Comparison of ENCODE assay signal across 22 cellular contexts in genomic region chr1:218250492-218250891, GRCh38. TPM values are rescaled to one million over a fixed set of nuclear protein-coding genes. Genes with fewer than 3 reads are reported as not detected.
DNase-seq lines count a peak whose midpoint lies in the region; ATAC-seq and TF ChIP-seq lines count a peak whose summit lies in the region.
"Had no signal": no experiment of that assay in that cellular context is flagged by ENCODE, and none has a peak within 500 bp of the region (broad histone marks: within the 10 kb centered on the region; RNA-seq: fewer than 3 reads in every experiment).

No MANE protein-coding gene starts in this region.

- H4K20me1 ChIP-seq in neural progenitor cell (ENCODE audit: low read depth) (no peaks in the 10 kb centered on the region), Karpas-422 (ENCODE audit: insufficient read depth, low read depth, low read length) (no peaks in the 10 kb centered on the region)

- no peaks in the 10 kb centered on the region for H3K9me2 ChIP-seq in Karpas-422 (replicated peaks; ENCODE audit: insufficient read depth, low read length)

- H3K4me1 Mint-ChIP-seq in neural progenitor cell (peaks cover 4% of the 10 kb centered on the region), T-helper 17 cell (no peaks in the 10 kb centered on the region)
- H3K4me1 Mint-ChIP-seq: CD8-positive, alpha-beta memory T cell; central memory CD8-positive, alpha-beta T cell had no signal

- no peaks in the 10 kb centered on the region for H3K36me3 Mint-ChIP-seq in neural progenitor cell
- no peaks in the 10 kb centered on the region for H3K36me3 Mint-ChIP-seq in T-helper 17 cell (ENCODE audit: low read depth)
- H3K36me3 Mint-ChIP-seq: CD8-positive, alpha-beta memory T cell; stimulated activated naive B cell treated with anti-CD40 and anti-IgM and Interleukin-4, amounts not matched to agents 10 μg/mL and 1 μg/mL and 100 μg/mL, for 72 hours had no signal

- H3K9me3 ChIP-seq in neural progenitor cell (ENCODE audit: low read depth) (no peaks in the 10 kb centered on the region), Karpas-422 (ENCODE audit: low read length) (no peaks in the 10 kb centered on the region), T-helper 17 cell (ENCODE audit: control insufficient read depth, low read length, poor library complexity, severe bottlenecking) (no peaks in the 10 kb centered on the region)
- H3K9me3 ChIP-seq: gastroesophageal sphincter, testis had no signal

- H2AFZ ChIP-seq in neural progenitor cell (replicated peaks), result no peak overlapping the region
- H2AFZ ChIP-seq in Karpas-422 (ENCODE audit: low read length), result no peak overlapping the region
- H2AFZ ChIP-seq: GM23248 had no signal

- H3K27ac ChIP-seq in neural progenitor cell (no peak overlapping the region), Karpas-422 (ENCODE audit: low read length) (no peak overlapping the region)
- H3K27ac ChIP-seq: epithelial cell of prostate, gastroesophageal sphincter, GM23248, skin epidermis, testis had no signal

- TF ChIP-seq CTCF in LNCAP (IDR thresholded peaks at IDR 0.05) (peak; percentile 41; the same call in 1 of the 2 replicates), choroid plexus epithelial cell (conservative IDR thresholded peaks at IDR 0.05; ENCODE audit: low read depth, low read length) (no peak), neural progenitor cell (IDR thresholded peaks at IDR 0.05) (peak; percentile 43)

- H3K27me3 ChIP-seq in neural progenitor cell (no peaks in the 10 kb centered on the region), Karpas-422 (ENCODE audit: low read length) (no peaks in the 10 kb centered on the region)
- H3K27me3 ChIP-seq: testis had no signal

- H3F3A ChIP-seq in neural progenitor cell (ENCODE audit: low read depth), result no peaks in the 10 kb centered on the region

- H3K4me2 ChIP-seq in neural progenitor cell (no peak overlapping the region), Karpas-422 (ENCODE audit: low read depth, low read length, poor library complexity, severe bottlenecking) (no peak overlapping the region)

- no peak overlapping the region for H3K27ac Mint-ChIP-seq in neural progenitor cell
- H3K27ac Mint-ChIP-seq in T-helper 17 cell, result no peak overlapping the region
- H3K27ac Mint-ChIP-seq: activated naive CD4-positive, alpha-beta T cell treated with anti-CD3 and anti-CD28 coated beads for 36 hours; activated T-cell treated with anti-CD3 and anti-CD28 coated beads, Interleukin-2, amount 50 U/mL, for 72 hours; CD8-positive, alpha-beta memory T cell; stimulated activated naive B cell treated with anti-CD40 and anti-IgM and Interleukin-4, amounts not matched to agents 10 μg/mL and 1 μg/mL and 100 μg/mL, for 72 hours had no signal

- H3K9me3 Mint-ChIP-seq in neural progenitor cell, result no peaks in the 10 kb centered on the region
- H3K9me3 Mint-ChIP-seq: activated naive CD4-positive, alpha-beta T cell treated with anti-CD3 and anti-CD28 coated beads for 36 hours; activated T-cell treated with anti-CD3 and anti-CD28 coated beads, Interleukin-2, amount 50 U/mL, for 72 hours; CD8-positive, alpha-beta memory T cell; central memory CD8-positive, alpha-beta T cell; stimulated activated naive B cell treated with anti-CD40 and anti-IgM and Interleukin-4, amounts not matched to agents 10 μg/mL and 1 μg/mL and 100 μg/mL, for 72 hours had no signal

- H3K4me3 ChIP-seq in choroid plexus epithelial cell (ENCODE audit: low read depth, low read length), result no peak overlapping the region
- no peak overlapping the region for H3K4me3 ChIP-seq in neural progenitor cell
- H3K4me3 ChIP-seq in Karpas-422 (ENCODE audit: low read length), result no peak overlapping the region
- H3K4me3 ChIP-seq: gastroesophageal sphincter, GM23248, skin epidermis, testis had no signal

- peaks cover 2% of the 10 kb centered on the region for H3K27me3 Mint-ChIP-seq in neural progenitor cell (ENCODE audit: insufficient read depth, low read depth)
- H3K27me3 Mint-ChIP-seq in T-helper 17 cell, result peaks cover 53% of the 10 kb centered on the region

- DNase-seq in EL, result peak; percentile 2
- peak; percentile 20 for DNase-seq in choroid plexus epithelial cell (ENCODE audit: low read depth)
- DNase-seq in neural progenitor cell (ENCODE audit: low spot score), result no peak
- DNase-seq in Karpas-422, result no peak
- no peak for DNase-seq in UCSD-AML1 (lab: John Stamatoyannopoulos, UW; ENCODE audit: unreplicated experiment)
- no peak for DNase-seq in T-helper 17 cell
- DNase-seq: activated naive CD4-positive, alpha-beta T cell treated with anti-CD3 and anti-CD28 coated beads for 36 hours; activated T-cell treated with anti-CD3 and anti-CD28 coated beads, Interleukin-2, amount 50 U/mL, for 72 hours; CD8-positive, alpha-beta memory T cell; DMS79; GM23248; NCI-H2107; NCI-H526; stimulated activated CD4-positive, alpha-beta T cell treated with anti-CD3 and anti-CD28 coated beads, Interleukin-2, amount 100 ng/mL, for 24 hours; stimulated activated naive B cell treated with anti-CD40 and anti-IgM and Interleukin-4, amounts not matched to agents 10 μg/mL and 1 μg/mL and 100 μg/mL, for 72 hours; testis had no signal

- no peaks in the 10 kb centered on the region for H3K36me3 ChIP-seq in neural progenitor cell
- H3K36me3 ChIP-seq in Karpas-422 (ENCODE audit: insufficient read depth, low read length), result no peaks in the 10 kb centered on the region
- H3K36me3 ChIP-seq: gastroesophageal sphincter had no signal

- peaks cover 3% of the 10 kb centered on the region for H3K4me1 ChIP-seq in neural progenitor cell
- peaks cover 5% of the 10 kb centered on the region; the same call in 1 of the 2 replicates for H3K4me1 ChIP-seq in Karpas-422 (ENCODE audit: low read length)
- H3K4me1 ChIP-seq: gastroesophageal sphincter, testis had no signal

- H3K79me2 ChIP-seq in neural progenitor cell (ENCODE audit: low read depth) (no peaks in the 10 kb centered on the region), Karpas-422 (ENCODE audit: low read length) (no peaks in the 10 kb centered on the region)

- ATAC-seq in T-helper 17 cell, result no peak
- ATAC-seq: activated T-cell treated with anti-CD3 and anti-CD28 coated beads, Interleukin-2, amount 50 U/mL, for 72 hours; gastroesophageal sphincter; Right ventricle myocardium inferior; stimulated activated naive B cell treated with anti-CD40 and anti-IgM and Interleukin-4, amounts not matched to agents 10 μg/mL and 1 μg/mL and 100 μg/mL, for 72 hours had no signal

- H3K9ac ChIP-seq in neural progenitor cell (no peak overlapping the region), Karpas-422 (ENCODE audit: low read length) (no peak overlapping the region)
- H3K9ac ChIP-seq: GM23248 had no signal

- H3K4me3 Mint-ChIP-seq in neural progenitor cell (no peak overlapping the region), T-helper 17 cell (no peak overlapping the region)
- H3K4me3 Mint-ChIP-seq: activated naive CD4-positive, alpha-beta T cell treated with anti-CD3 and anti-CD28 coated beads for 36 hours; activated T-cell treated with anti-CD3 and anti-CD28 coated beads, Interleukin-2, amount 50 U/mL, for 72 hours; CD8-positive, alpha-beta memory T cell; central memory CD8-positive, alpha-beta T cell; stimulated activated naive B cell treated with anti-CD40 and anti-IgM and Interleukin-4, amounts not matched to agents 10 μg/mL and 1 μg/mL and 100 μg/mL, for 72 hours had no signal

RNA-seq across cellular contexts. Expression of gene RRP15, which starts 34.6 kb away (rescaled TPM):
- total RNA-seq in neural progenitor cell (ENCODE audit: low replicate concordance), result 8.2 and 15.8 TPM in 2 replicates
- total RNA-seq in Karpas-422 (2014; rRNA removed; shearing (Covaris generic); ENCODE audit: low replicate concordance), result 7.8 and 15.2 TPM in 2 replicates
- total RNA-seq in T-helper 17 cell, result 10 to 100 TPM; 13.7 to 21.9 TPM

Comparison
In these comparisons a context has a peak if more than half of its experiments do, and no peak if none do; other contexts are left out.
1. DNase-seq: peak in EL (single experiment) and choroid plexus epithelial cell (single experiment); none in neural progenitor cell (single experiment), Karpas-422 (single experiment), UCSD-AML1 (single experiment) and T-helper 17 cell (0 of 3).